1 cellular context compared by ENCODE assay signal in the genomic region with DNA sequence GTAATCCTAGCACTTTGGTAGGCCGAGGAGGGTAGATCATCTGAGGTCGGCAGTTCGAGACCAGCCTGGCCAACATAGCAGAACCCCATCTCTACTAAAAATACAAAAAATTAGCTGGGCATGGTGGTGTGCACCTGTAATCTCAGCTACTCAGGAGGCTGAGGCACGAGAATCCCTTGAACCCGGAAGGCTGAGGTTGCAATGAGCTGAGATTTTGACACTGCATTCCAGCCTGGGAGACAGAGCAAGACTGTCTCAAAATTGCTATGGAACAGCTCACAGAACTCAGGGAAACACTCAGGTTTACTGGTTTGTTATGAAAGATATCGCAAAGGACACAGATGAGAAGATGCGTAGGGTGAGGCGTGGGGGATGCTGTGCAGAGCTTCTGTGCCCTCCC.
A peak's percentile ranks its signal among the peaks of the same experiment; 100 is the strongest.
TF ChIP-seq lines count a peak whose summit lies in the region.

No MANE protein-coding gene starts in this region.

TF ChIP-seq in K562, 482 proteins besides CTCF, POLR2A, EP300 and RAD21:
- TF ChIP-seq KDM1A (IDR thresholded peaks at IDR 0.05) = peak; percentile 69; a peak in 3 of 4 replicates
- TF ChIP-seq, protein P1, sequence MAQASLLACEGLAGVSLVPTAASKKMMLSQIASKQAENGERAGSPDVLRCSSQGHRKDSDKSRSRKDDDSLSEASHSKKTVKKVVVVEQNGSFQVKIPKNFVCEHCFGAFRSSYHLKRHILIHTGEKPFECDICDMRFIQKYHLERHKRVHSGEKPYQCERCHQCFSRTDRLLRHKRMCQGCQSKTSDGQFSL (CRISPR knock-in tag; IDR thresholded peaks at IDR 0.05) = no peak
- TF ChIP-seq, protein P1 (tag; IDR thresholded peaks at IDR 0.05) = no peak
- TF ChIP-seq, protein P2, sequence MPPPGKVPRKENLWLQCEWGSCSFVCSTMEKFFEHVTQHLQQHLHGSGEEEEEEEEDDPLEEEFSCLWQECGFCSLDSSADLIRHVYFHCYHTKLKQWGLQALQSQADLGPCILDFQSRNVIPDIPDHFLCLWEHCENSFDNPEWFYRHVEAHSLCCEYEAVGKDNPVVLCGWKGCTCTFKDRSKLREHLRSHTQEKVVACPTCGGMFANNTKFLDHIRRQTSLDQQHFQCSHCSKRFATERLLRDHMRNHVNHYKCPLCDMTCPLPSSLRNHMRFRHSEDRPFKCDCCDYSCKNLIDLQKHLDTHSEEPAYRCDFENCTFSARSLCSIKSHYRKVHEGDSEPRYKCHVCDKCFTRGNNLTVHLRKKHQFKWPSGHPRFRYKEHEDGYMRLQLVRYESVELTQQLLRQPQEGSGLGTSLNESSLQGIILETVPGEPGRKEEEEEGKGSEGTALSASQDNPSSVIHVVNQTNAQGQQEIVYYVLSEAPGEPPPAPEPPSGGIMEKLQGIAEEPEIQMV (tag; conservative IDR thresholded peaks at IDR 0.05; ENCODE audit: low read depth) = no peak
- TF ChIP-seq NCOA6 (IDR thresholded peaks at IDR 0.05) = no peak
- TF ChIP-seq PTRF (tag; IDR thresholded peaks at IDR 0.05) = no peak
- TF ChIP-seq HIVEP1 (CRISPR knock-in tag; IDR thresholded peaks at IDR 0.05) = no peak
- TF ChIP-seq SETDB1 (IDR thresholded peaks at IDR 0.05; ENCODE audit: low read length) = no peak
- no peak for TF ChIP-seq RBFOX2 (IDR thresholded peaks at IDR 0.05; ENCODE audit: low read depth, low read length)
- no peak for TF ChIP-seq CBX2 (IDR thresholded peaks at IDR 0.05; ENCODE audit: insufficient read depth, low read length, poor library complexity, severe bottlenecking)
TF ChIP-seq in K562: peak in this region for 1.
